14 cellular contexts compared by ENCODE assay signal in the genomic region with DNA sequence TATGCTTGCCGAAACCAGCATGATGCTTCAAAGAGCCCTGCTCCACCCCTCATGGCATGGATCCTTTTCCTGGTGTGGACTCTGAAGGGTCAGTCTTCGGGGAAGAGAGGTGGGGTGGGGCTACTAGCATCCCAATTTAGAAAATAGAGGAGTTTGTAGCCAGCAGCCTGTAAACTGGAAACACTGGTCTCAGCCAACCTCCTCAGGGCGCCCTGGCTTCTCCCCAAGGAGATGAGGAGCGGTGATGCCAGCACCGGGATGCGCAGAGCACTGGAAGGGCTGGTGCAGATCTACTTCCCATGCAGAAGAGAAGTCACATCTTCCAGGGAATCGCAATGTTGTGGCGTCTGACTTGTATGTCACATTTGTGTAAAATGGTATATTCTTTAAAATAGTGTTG. TPM values are rescaled to one million over a fixed set of nuclear protein-coding genes. Genes with fewer than 3 reads are reported as not detected.
A peak's percentile ranks its signal among the peaks of the same experiment; 100 is the strongest.
DNase-seq lines count a peak whose midpoint lies in the region; ATAC-seq and TF ChIP-seq lines count a peak whose summit lies in the region.
"Had no signal": no experiment of that assay in that cellular context is flagged by ENCODE, and none has a peak within 500 bp of the region (broad histone marks: within the 10 kb centered on the region; RNA-seq: fewer than 3 reads in every experiment).

No MANE protein-coding gene starts in this region.

- peaks cover 60% of the 10 kb centered on the region for H3K4me1 Mint-ChIP-seq in activated naive CD8-positive, alpha-beta T cell (ENCODE audit: low read depth)
- H3K4me1 Mint-ChIP-seq in activated naive CD8-positive, alpha-beta T cell treated with anti-CD3 and anti-CD28 coated beads for 36 hours: peaks cover 65% of the 10 kb centered on the region
- peaks cover 38 to 59% (median 47%) of the 10 kb centered on the region in 3 donors for H3K4me1 Mint-ChIP-seq in T-cell

- H3K27ac ChIP-seq in cingulate gyrus (ENCODE audit: low read depth, low read length) (peak overlapping the region; percentile 41), smooth muscle cell (ENCODE audit: low read depth) (peak overlapping the region; percentile 55)

- H3K4me3 Mint-ChIP-seq in activated naive CD8-positive, alpha-beta T cell: no peak overlapping the region
- H3K4me3 Mint-ChIP-seq in activated naive CD8-positive, alpha-beta T cell treated with anti-CD3 and anti-CD28 coated beads for 36 hours: no peak overlapping the region
- no peak overlapping the region for H3K4me3 Mint-ChIP-seq in T-cell

- CTCF ChIA-PET in T-cell (lab: Charles Lee): interaction anchor here (0.5 to 1.6 kb wide), 4 partner anchors 16 to 253 kb away, joined by 4 to 5 read pairs (median 4); no protein-coding TSS in a partner anchor

- no peak for TF ChIP-seq CTCF in smooth muscle cell (IDR thresholded peaks at IDR 0.05; ENCODE audit: borderline replicate concordance, insufficient read depth, poor library complexity, severe bottlenecking)

- no peaks in the 10 kb centered on the region for H3K9me3 Mint-ChIP-seq in activated naive CD8-positive, alpha-beta T cell (ENCODE audit: low read depth)
- H3K9me3 Mint-ChIP-seq in activated naive CD8-positive, alpha-beta T cell treated with anti-CD3 and anti-CD28 coated beads for 36 hours: no peaks in the 10 kb centered on the region
- no peaks in the 10 kb centered on the region for H3K9me3 Mint-ChIP-seq in T-cell

- H4K20me1 ChIP-seq in smooth muscle cell (ENCODE audit: low read depth): no peaks in the 10 kb centered on the region

- no peaks in the 10 kb centered on the region for H3K27me3 ChIP-seq in smooth muscle cell (ENCODE audit: low read depth)

- WGBS in smooth muscle cell (ENCODE audit: low lambda C conversion rate): 96% methylated on average over 8 of the region's 8 CpGs

- H2AFZ ChIP-seq in smooth muscle cell (ENCODE audit: low read depth): no peak overlapping the region

- H3F3A ChIP-seq in smooth muscle cell (ENCODE audit: low read depth): no peaks in the 10 kb centered on the region

- no peaks in the 10 kb centered on the region for H3K27me3 Mint-ChIP-seq in activated naive CD8-positive, alpha-beta T cell
- H3K27me3 Mint-ChIP-seq in activated naive CD8-positive, alpha-beta T cell treated with anti-CD3 and anti-CD28 coated beads for 36 hours: no peaks in the 10 kb centered on the region
- H3K27me3 Mint-ChIP-seq in T-cell: no peaks in the 10 kb centered on the region

- no peak overlapping the region for H3K9ac ChIP-seq in smooth muscle cell (ENCODE audit: low read depth)

- no peak overlapping the region for H3K4me3 ChIP-seq in smooth muscle cell

- H3K36me3 ChIP-seq in smooth muscle cell (ENCODE audit: low read depth): no peaks in the 10 kb centered on the region

- peak overlapping the region; percentile 59 for H3K27ac Mint-ChIP-seq in activated naive CD8-positive, alpha-beta T cell
- no peak overlapping the region for H3K27ac Mint-ChIP-seq in activated naive CD8-positive, alpha-beta T cell treated with anti-CD3 and anti-CD28 coated beads for 36 hours
- H3K27ac Mint-ChIP-seq in T-cell: peak overlapping the region; percentile 58 to 92

- POLR2A ChIA-PET in T-cell (lab: Charles Lee): no interaction called here

- H3K4me1 ChIP-seq in smooth muscle cell (ENCODE audit: low read depth): peaks cover 4% of the 10 kb centered on the region

- no peaks in the 10 kb centered on the region for H3K9me3 ChIP-seq in smooth muscle cell (replicated peaks; ENCODE audit: low read depth)

- H3K36me3 Mint-ChIP-seq in activated naive CD8-positive, alpha-beta T cell: no peaks in the 10 kb centered on the region
- H3K36me3 Mint-ChIP-seq in activated naive CD8-positive, alpha-beta T cell treated with anti-CD3 and anti-CD28 coated beads for 36 hours: no peaks in the 10 kb centered on the region
- H3K36me3 Mint-ChIP-seq in T-cell: no peaks in the 10 kb centered on the region

- H3K4me2 ChIP-seq in smooth muscle cell: no peak overlapping the region

- ATAC-seq in T-cell (replicated peaks in 1 of 4) (no peak), HG02642 (IDR thresholded peaks at IDR 0.05; ENCODE audit: poor library complexity, unreplicated experiment) (no peak)
- ATAC-seq: HCT116 had no signal

- H3K79me2 ChIP-seq in smooth muscle cell (ENCODE audit: low read depth): no peaks in the 10 kb centered on the region

- DNase-seq in activated naive CD8-positive, alpha-beta T cell treated with anti-CD3 and anti-CD28 coated beads for 36 hours: no peak
- DNase-seq in T-cell: no peak
- no peak for DNase-seq in smooth muscle cell (lab: John Stamatoyannopoulos, UW; ENCODE audit: unreplicated experiment)
- DNase-seq in NCI-H510A treated with DMSO at 0.1 percent for 48 hours (lab: John Stamatoyannopoulos, UW): no peak
- DNase-seq in dedifferentiated amniotic fluid mesenchymal stem cell (ENCODE audit: extremely low spot score): no peak
- DNase-seq: Calu3, NCI-H1417 treated with DMSO at 0.1 percent for 48 hours, NCI-H2029, NCI-H2171 treated with DMSO at 0.1 percent for 48 hours, NCI-H82 had no signal

RNA-seq across cellular contexts. Expression of gene IKBKE, which starts 6.4 kb away (rescaled TPM):
- 10 to 100 TPM; 18.7 to 19.8 TPM for total RNA-seq in activated naive CD8-positive, alpha-beta T cell treated with anti-CD3 and anti-CD28 coated beads for 36 hours
- total RNA-seq in T-cell (10 to 100 TPM; 60.7 to 84.7 (median 81.4) TPM), smooth muscle cell (4.0 and 6.2 TPM in 2 replicates)
- 8.5 and 9.7 TPM in 2 replicates for polyA plus RNA-seq in smooth muscle cell

RNA-seq across cellular contexts. Expression of gene RASSF5, which starts 43.4 kb away (rescaled TPM):
- 100 to 1,000 TPM; 223 to 226 TPM for total RNA-seq in activated naive CD8-positive, alpha-beta T cell treated with anti-CD3 and anti-CD28 coated beads for 36 hours
- total RNA-seq in T-cell (100 to 1,000 TPM; 174 to 224 (median 204) TPM), smooth muscle cell (1.3 and 2.6 TPM in 2 replicates)
- polyA plus RNA-seq in smooth muscle cell: 1.6 and 3.3 TPM in 2 replicates

Comparison
In these comparisons a context has a peak if more than half of its experiments do, and no peak if none do; other contexts are left out.
1. RNA of gene RASSF5, which starts 43.4 kb away (total RNA-seq): 223 to 226 TPM in activated naive CD8-positive, alpha-beta T cell treated with anti-CD3 and anti-CD28 coated beads for 36 hours and 174 to 224 TPM in T-cell; 1.3 to 2.6 TPM in smooth muscle cell; every median in the first group is over 10 times any median in the second.